Comparison of ENCODE assay signal across 1 cellular context in genomic region chr2:152134488-152135280, GRCh38.
TF ChIP-seq lines count a peak whose summit lies in the region.

No MANE protein-coding gene starts in this region.

TF ChIP-seq in HepG2, 621 proteins besides CTCF, POLR2A, EP300 and RAD21:
- TF ChIP-seq, protein P1, sequence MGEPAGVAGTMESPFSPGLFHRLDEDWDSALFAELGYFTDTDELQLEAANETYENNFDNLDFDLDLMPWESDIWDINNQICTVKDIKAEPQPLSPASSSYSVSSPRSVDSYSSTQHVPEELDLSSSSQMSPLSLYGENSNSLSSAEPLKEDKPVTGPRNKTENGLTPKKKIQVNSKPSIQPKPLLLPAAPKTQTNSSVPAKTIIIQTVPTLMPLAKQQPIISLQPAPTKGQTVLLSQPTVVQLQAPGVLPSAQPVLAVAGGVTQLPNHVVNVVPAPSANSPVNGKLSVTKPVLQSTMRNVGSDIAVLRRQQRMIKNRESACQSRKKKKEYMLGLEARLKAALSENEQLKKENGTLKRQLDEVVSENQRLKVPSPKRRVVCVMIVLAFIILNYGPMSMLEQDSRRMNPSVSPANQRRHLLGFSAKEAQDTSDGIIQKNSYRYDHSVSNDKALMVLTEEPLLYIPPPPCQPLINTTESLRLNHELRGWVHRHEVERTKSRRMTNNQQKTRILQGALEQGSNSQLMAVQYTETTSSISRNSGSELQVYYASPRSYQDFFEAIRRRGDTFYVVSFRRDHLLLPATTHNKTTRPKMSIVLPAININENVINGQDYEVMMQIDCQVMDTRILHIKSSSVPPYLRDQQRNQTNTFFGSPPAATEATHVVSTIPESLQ (CRISPR knock-in tag; conservative IDR thresholded peaks at IDR 0.05): no peak
- TF ChIP-seq ONECUT2 (CRISPR knock-in tag; IDR thresholded peaks at IDR 0.05) (no peak), PTBP1 (IDR thresholded peaks at IDR 0.05; ENCODE audit: low read depth, low read length, poor library complexity, severe bottlenecking) (no peak), SOX6 (IDR thresholded peaks at IDR 0.05) (no peak), SOX6 (CRISPR knock-in tag; IDR thresholded peaks at IDR 0.05) (peak; percentile 51; the same call in 1 of the 2 replicates), ISL2 (CRISPR knock-in tag; IDR thresholded peaks at IDR 0.05) (no peak), ETV5 (CRISPR knock-in tag; IDR thresholded peaks at IDR 0.05; ENCODE audit: borderline replicate concordance) (peak; percentile 47; the same call in 1 of the 2 replicates), ZNF513 (CRISPR knock-in tag; conservative IDR thresholded peaks at IDR 0.05) (no peak), SP5 (CRISPR knock-in tag; IDR thresholded peaks at IDR 0.05; ENCODE audit: borderline replicate concordance, low read depth) (no peak), ZNF577 (CRISPR knock-in tag; IDR thresholded peaks at IDR 0.05; ENCODE audit: borderline replicate concordance, low read depth) (no peak), ZFX (CRISPR knock-in tag; IDR thresholded peaks at IDR 0.05; ENCODE audit: low read depth) (no peak), SMARCC2 (IDR thresholded peaks at IDR 0.05) (no peak), HNF4A (CRISPR knock-in tag; IDR thresholded peaks at IDR 0.05) (peak; percentile 34; the same call in 1 of the 2 replicates), SOX5 (CRISPR knock-in tag; IDR thresholded peaks at IDR 0.05; ENCODE audit: borderline replicate concordance) (peak; percentile 60; the same call in 1 of the 2 replicates), NR1H2 (CRISPR knock-in tag; IDR thresholded peaks at IDR 0.05; ENCODE audit: borderline replicate concordance, low read depth) (no peak), ZNF607 (CRISPR knock-in tag; IDR thresholded peaks at IDR 0.05; ENCODE audit: borderline replicate concordance) (no peak), ATF4 (CRISPR knock-in tag; IDR thresholded peaks at IDR 0.05) (no peak), SOX13 (IDR thresholded peaks at IDR 0.05) (no peak), SOX13 (CRISPR knock-in tag; conservative IDR thresholded peaks at IDR 0.05 in 1 of 2, IDR thresholded peaks at IDR 0.05 in 1 of 2) (0 out of 4 replicates have a peak, but pooled peaks of 1 of the 2 experiments have one; percentile 19), EEA1 (CRISPR knock-in tag; IDR thresholded peaks at IDR 0.05; ENCODE audit: borderline replicate concordance) (no peak), ARHGAP35 (CRISPR knock-in tag; IDR thresholded peaks at IDR 0.05; ENCODE audit: borderline replicate concordance) (no peak), ZNF772 (CRISPR knock-in tag; IDR thresholded peaks at IDR 0.05) (no peak)
- TF ChIP-seq, protein P2, sequence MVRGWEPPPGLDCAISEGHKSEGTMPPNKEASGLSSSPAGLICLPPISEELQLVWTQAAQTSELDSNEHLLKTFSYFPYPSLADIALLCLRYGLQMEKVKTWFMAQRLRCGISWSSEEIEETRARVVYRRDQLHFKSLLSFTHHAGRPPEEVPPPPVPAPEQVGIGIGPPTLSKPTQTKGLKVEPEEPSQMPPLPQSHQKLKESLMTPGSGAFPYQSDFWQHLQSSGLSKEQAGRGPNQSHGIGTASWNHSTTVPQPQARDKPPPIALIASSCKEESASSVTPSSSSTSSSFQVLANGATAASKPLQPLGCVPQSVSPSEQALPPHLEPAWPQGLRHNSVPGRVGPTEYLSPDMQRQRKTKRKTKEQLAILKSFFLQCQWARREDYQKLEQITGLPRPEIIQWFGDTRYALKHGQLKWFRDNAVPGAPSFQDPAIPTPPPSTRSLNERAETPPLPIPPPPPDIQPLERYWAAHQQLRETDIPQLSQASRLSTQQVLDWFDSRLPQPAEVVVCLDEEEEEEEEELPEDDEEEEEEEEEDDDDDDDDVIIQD (CRISPR knock-in tag; IDR thresholded peaks at IDR 0.05; ENCODE audit: low read depth): 0 out of 2 replicates have a peak, but pooled peaks have one; percentile 39
- TF ChIP-seq, protein P3, sequence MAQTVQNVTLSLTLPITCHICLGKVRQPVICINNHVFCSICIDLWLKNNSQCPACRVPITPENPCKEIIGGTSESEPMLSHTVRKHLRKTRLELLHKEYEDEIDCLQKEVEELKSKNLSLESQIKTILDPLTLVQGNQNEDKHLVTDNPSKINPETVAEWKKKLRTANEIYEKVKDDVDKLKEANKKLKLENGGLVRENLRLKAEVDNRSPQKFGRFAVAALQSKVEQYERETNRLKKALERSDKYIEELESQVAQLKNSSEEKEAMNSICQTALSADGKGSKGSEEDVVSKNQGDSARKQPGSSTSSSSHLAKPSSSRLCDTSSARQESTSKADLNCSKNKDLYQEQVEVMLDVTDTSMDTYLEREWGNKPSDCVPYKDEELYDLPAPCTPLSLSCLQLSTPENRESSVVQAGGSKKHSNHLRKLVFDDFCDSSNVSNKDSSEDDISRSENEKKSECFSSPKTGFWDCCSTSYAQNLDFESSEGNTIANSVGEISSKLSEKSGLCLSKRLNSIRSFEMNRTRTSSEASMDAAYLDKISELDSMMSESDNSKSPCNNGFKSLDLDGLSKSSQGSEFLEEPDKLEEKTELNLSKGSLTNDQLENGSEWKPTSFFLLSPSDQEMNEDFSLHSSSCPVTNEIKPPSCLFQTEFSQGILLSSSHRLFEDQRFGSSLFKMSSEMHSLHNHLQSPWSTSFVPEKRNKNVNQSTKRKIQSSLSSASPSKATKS (CRISPR knock-in tag; IDR thresholded peaks at IDR 0.05): no peak
- TF ChIP-seq, protein P4, sequence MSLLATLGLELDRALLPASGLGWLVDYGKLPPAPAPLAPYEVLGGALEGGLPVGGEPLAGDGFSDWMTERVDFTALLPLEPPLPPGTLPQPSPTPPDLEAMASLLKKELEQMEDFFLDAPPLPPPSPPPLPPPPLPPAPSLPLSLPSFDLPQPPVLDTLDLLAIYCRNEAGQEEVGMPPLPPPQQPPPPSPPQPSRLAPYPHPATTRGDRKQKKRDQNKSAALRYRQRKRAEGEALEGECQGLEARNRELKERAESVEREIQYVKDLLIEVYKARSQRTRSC (CRISPR knock-in tag; IDR thresholded peaks at IDR 0.05; ENCODE audit: low read depth): no peak
- TF ChIP-seq, protein P5, sequence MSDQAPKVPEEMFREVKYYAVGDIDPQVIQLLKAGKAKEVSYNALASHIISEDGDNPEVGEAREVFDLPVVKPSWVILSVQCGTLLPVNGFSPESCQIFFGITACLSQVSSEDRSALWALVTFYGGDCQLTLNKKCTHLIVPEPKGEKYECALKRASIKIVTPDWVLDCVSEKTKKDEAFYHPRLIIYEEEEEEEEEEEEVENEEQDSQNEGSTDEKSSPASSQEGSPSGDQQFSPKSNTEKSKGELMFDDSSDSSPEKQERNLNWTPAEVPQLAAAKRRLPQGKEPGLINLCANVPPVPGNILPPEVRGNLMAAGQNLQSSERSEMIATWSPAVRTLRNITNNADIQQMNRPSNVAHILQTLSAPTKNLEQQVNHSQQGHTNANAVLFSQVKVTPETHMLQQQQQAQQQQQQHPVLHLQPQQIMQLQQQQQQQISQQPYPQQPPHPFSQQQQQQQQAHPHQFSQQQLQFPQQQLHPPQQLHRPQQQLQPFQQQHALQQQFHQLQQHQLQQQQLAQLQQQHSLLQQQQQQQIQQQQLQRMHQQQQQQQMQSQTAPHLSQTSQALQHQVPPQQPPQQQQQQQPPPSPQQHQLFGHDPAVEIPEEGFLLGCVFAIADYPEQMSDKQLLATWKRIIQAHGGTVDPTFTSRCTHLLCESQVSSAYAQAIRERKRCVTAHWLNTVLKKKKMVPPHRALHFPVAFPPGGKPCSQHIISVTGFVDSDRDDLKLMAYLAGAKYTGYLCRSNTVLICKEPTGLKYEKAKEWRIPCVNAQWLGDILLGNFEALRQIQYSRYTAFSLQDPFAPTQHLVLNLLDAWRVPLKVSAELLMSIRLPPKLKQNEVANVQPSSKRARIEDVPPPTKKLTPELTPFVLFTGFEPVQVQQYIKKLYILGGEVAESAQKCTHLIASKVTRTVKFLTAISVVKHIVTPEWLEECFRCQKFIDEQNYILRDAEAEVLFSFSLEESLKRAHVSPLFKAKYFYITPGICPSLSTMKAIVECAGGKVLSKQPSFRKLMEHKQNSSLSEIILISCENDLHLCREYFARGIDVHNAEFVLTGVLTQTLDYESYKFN (CRISPR knock-in tag; conservative IDR thresholded peaks at IDR 0.05): peak; percentile 51; the same call in 1 of the 2 replicates
TF ChIP-seq in HepG2: peak in this region for 7.
